Comparison of ENCODE assay signal across 30 cellular contexts in genomic region chr16:79215289-79215688, GRCh38.
"Had no signal": no experiment of that assay in that cellular context is flagged by ENCODE, and none has a peak within 500 bp of the region (broad histone marks: within the 10 kb centered on the region; RNA-seq: fewer than 3 reads in every experiment).

No MANE protein-coding gene starts in this region.

- H3K36me3 ChIP-seq: neutrophil, ovary, right lobe of liver, sigmoid colon, stomach, thoracic aorta, thyroid gland, tibial nerve, upper lobe of left lung, vagina had no signal

- H3K36me3 Mint-ChIP-seq: natural killer cell treated with Interleukin-12 subunit alpha and Interleukin-12 subunit beta and Interleukin-15 and Interleukin-18, amount 100 ng/mL, for 72 hours; stimulated activated effector memory CD8-positive, alpha-beta T cell treated with anti-CD3 and anti-CD28 coated beads, Interleukin-12 subunit alpha, Interleukin-12 subunit beta, amount 100 ng/mL, for 72 hours had no signal

- H3K4me3 Mint-ChIP-seq: naive thymus-derived CD8-positive, alpha-beta T cell; natural killer cell treated with Interleukin-12 subunit alpha and Interleukin-12 subunit beta and Interleukin-15 and Interleukin-18, amount 100 ng/mL, for 72 hours; nephron progenitor cell; neural crest cell; stimulated activated effector memory CD8-positive, alpha-beta T cell treated with anti-CD3 and anti-CD28 coated beads, Interleukin-12 subunit alpha, Interleukin-12 subunit beta, amount 100 ng/mL, for 72 hours; stimulated activated naive CD8-positive, alpha-beta T cell treated with anti-CD3 and anti-CD28 coated beads, Interleukin-15, Interleukin-2, amounts not matched to agents 100 ng/mL and 50 ng/mL, for 24 hours had no signal

- DNase-seq: naive thymus-derived CD8-positive, alpha-beta T cell; nephron progenitor cell; nucleus accumbens; ovary; posterior cingulate gyrus; psoas muscle; right cardiac atrium; right lobe of liver; sigmoid colon; small intestine; stimulated activated CD4-positive, alpha-beta T cell treated with anti-CD3 and anti-CD28 coated beads, Interleukin-15, amount 100 ng/mL, for 24 hours; stimulated activated CD4-positive, alpha-beta T cell treated with anti-CD3 and anti-CD28 coated beads, Interleukin-2, amount 100 ng/mL, for 24 hours; stimulated activated CD4-positive, alpha-beta T cell treated with anti-CD3 and anti-CD28 coated beads, Interleukin-2, amount 100 ng/mL, for 48 hours; stimulated activated CD4-positive, alpha-beta T cell treated with anti-CD3 and anti-CD28 coated beads, Interleukin-4, amount 100 ng/mL, for 24 hours; stimulated activated naive CD4-positive, alpha-beta T cell treated with Interleukin-2 at 50 U/mL for 16 hours; stomach; thyroid gland; trophoblast cell; upper lobe of left lung had no signal

- FAIRE-seq: small intestine, urothelium cell line had no signal

- H3K4me3 ChIP-seq: ovary, psoas muscle, right lobe of liver, sigmoid colon, stomach, thoracic aorta, thyroid gland, tibial nerve, upper lobe of left lung, vagina had no signal

- H3K9me3 ChIP-seq: neutrophil, ovary, psoas muscle, right lobe of liver, sigmoid colon, thoracic aorta, thyroid gland, tibial nerve, upper lobe of left lung, vagina had no signal

- H3K9ac ChIP-seq: parathyroid adenoma had no signal

- H3K27ac Mint-ChIP-seq: naive thymus-derived CD8-positive, alpha-beta T cell; natural killer cell treated with Interleukin-12 subunit alpha and Interleukin-12 subunit beta and Interleukin-15 and Interleukin-18, amount 100 ng/mL, for 72 hours; nephron progenitor cell; progenitor cell of endocrine pancreas; stimulated activated effector memory CD8-positive, alpha-beta T cell treated with anti-CD3 and anti-CD28 coated beads, Interleukin-12 subunit alpha, Interleukin-12 subunit beta, amount 100 ng/mL, for 72 hours; stimulated activated naive CD8-positive, alpha-beta T cell treated with anti-CD3 and anti-CD28 coated beads, Interleukin-15, Interleukin-2, amounts not matched to agents 100 ng/mL and 50 ng/mL, for 24 hours had no signal

- H2AFZ ChIP-seq: parathyroid adenoma had no signal

- ATAC-seq: naive thymus-derived CD8-positive, alpha-beta T cell; natural killer cell treated with Interleukin-12 subunit alpha and Interleukin-12 subunit beta and Interleukin-15 and Interleukin-18, amount 100 ng/mL, for 72 hours; psoas muscle; right cardiac atrium; right lobe of liver; stimulated activated effector memory CD8-positive, alpha-beta T cell treated with anti-CD3 and anti-CD28 coated beads, Interleukin-12 subunit alpha, Interleukin-12 subunit beta, amount 100 ng/mL, for 72 hours had no signal

- H3K79me2 ChIP-seq: parathyroid adenoma had no signal

- H3K27me3 Mint-ChIP-seq: natural killer cell treated with Interleukin-12 subunit alpha and Interleukin-12 subunit beta and Interleukin-15 and Interleukin-18, amount 100 ng/mL, for 72 hours; progenitor cell of endocrine pancreas had no signal

- H3K27me3 ChIP-seq: neutrophil, ovary, right lobe of liver, sigmoid colon, stomach, thyroid gland, tibial nerve, upper lobe of left lung, vagina had no signal

- H3K4me1 ChIP-seq: right lobe of liver, thyroid gland, upper lobe of left lung, vagina had no signal

- H3K27ac ChIP-seq: neutrophil, ovary, parathyroid adenoma, psoas muscle, right lobe of liver, sigmoid colon, stomach, thoracic aorta, thyroid gland, tibial nerve, upper lobe of left lung, vagina had no signal
